ENCODE assay signal across 1 cellular context in genomic region chr1:24754229-24754628, GRCh38.
TF ChIP-seq lines count a peak whose summit lies in the region.

No MANE protein-coding gene starts in this region.

TF ChIP-seq in WTC11, 78 proteins besides CTCF, POLR2A, EP300 and RAD21 (continued from another document):
- TF ChIP-seq, protein P1, sequence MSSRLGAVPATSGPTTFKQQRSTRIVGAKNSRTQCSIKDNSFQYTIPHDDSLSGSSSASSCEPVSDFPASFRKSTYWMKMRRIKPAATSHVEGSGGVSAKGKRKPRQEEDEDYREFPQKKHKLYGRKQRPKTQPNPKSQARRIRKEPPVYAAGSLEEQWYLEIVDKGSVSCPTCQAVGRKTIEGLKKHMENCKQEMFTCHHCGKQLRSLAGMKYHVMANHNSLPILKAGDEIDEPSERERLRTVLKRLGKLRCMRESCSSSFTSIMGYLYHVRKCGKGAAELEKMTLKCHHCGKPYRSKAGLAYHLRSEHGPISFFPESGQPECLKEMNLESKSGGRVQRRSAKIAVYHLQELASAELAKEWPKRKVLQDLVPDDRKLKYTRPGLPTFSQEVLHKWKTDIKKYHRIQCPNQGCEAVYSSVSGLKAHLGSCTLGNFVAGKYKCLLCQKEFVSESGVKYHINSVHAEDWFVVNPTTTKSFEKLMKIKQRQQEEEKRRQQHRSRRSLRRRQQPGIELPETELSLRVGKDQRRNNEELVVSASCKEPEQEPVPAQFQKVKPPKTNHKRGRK (CRISPR knock-in tag; IDR thresholded peaks at IDR 0.05; ENCODE audit: borderline replicate concordance) = no peak
- TF ChIP-seq ATF1 (CRISPR knock-in tag; IDR thresholded peaks at IDR 0.05) = no peak
- TF ChIP-seq TP53 (CRISPR knock-in tag; IDR thresholded peaks at IDR 0.05) = no peak
- no peak for TF ChIP-seq ESRRA (CRISPR knock-in tag; IDR thresholded peaks at IDR 0.05; ENCODE audit: borderline replicate concordance)
- no peak for TF ChIP-seq FOXJ3 (CRISPR knock-in tag; IDR thresholded peaks at IDR 0.05; ENCODE audit: borderline replicate concordance)
- TF ChIP-seq, protein P2, sequence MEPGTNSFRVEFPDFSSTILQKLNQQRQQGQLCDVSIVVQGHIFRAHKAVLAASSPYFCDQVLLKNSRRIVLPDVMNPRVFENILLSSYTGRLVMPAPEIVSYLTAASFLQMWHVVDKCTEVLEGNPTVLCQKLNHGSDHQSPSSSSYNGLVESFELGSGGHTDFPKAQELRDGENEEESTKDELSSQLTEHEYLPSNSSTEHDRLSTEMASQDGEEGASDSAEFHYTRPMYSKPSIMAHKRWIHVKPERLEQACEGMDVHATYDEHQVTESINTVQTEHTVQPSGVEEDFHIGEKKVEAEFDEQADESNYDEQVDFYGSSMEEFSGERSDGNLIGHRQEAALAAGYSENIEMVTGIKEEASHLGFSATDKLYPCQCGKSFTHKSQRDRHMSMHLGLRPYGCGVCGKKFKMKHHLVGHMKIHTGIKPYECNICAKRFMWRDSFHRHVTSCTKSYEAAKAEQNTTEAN (CRISPR knock-in tag; IDR thresholded peaks at IDR 0.05) = no peak
- no peak for TF ChIP-seq SMAD4 (CRISPR knock-in tag; IDR thresholded peaks at IDR 0.05)
- TF ChIP-seq, protein P3, sequence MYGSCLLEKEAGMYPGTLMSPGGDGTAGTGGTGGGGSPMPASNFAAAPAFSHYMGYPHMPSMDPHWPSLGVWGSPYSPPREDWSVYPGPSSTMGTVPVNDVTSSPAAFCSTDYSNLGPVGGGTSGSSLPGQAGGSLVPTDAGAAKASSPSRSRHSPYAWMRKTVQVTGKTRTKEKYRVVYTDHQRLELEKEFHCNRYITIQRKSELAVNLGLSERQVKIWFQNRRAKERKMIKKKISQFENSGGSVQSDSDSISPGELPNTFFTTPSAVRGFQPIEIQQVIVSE (CRISPR knock-in tag; IDR thresholded peaks at IDR 0.05; ENCODE audit: borderline replicate concordance) = no peak
- no peak for TF ChIP-seq TEAD1 (CRISPR knock-in tag; IDR thresholded peaks at IDR 0.05)
